ENCODE assay signal across 1 cellular context in the genomic region with DNA sequence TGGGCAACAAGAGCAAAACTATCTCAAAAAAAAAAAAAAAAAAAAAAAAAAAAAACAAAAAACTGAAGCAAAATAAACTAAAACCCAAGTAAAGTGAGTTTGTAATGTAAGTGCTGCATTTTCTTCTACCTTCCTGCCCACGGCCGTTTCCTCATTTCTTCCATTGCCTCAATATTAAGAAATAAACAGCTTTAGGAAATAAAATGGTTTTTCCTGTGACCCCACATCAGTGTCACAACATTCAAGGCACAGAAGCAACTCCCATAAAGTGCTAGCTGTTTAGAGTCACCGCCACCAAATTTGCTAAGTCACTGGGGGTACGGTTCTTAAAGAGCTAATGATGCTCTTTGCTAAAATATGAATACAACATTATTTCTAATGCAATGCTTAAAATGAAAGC.
TF ChIP-seq lines count a peak whose summit lies in the region.

No MANE protein-coding gene starts in this region.

TF ChIP-seq in GM23338, 12 proteins besides CTCF, POLR2A, EP300 and RAD21 (continued from another document):
- TF ChIP-seq, protein P1, sequence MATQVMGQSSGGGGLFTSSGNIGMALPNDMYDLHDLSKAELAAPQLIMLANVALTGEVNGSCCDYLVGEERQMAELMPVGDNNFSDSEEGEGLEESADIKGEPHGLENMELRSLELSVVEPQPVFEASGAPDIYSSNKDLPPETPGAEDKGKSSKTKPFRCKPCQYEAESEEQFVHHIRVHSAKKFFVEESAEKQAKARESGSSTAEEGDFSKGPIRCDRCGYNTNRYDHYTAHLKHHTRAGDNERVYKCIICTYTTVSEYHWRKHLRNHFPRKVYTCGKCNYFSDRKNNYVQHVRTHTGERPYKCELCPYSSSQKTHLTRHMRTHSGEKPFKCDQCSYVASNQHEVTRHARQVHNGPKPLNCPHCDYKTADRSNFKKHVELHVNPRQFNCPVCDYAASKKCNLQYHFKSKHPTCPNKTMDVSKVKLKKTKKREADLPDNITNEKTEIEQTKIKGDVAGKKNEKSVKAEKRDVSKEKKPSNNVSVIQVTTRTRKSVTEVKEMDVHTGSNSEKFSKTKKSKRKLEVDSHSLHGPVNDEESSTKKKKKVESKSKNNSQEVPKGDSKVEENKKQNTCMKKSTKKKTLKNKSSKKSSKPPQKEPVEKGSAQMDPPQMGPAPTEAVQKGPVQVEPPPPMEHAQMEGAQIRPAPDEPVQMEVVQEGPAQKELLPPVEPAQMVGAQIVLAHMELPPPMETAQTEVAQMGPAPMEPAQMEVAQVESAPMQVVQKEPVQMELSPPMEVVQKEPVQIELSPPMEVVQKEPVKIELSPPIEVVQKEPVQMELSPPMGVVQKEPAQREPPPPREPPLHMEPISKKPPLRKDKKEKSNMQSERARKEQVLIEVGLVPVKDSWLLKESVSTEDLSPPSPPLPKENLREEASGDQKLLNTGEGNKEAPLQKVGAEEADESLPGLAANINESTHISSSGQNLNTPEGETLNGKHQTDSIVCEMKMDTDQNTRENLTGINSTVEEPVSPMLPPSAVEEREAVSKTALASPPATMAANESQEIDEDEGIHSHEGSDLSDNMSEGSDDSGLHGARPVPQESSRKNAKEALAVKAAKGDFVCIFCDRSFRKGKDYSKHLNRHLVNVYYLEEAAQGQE (IDR thresholded peaks at IDR 0.05; ENCODE audit: unreplicated experiment), result no peak
- TF ChIP-seq, protein P2, sequence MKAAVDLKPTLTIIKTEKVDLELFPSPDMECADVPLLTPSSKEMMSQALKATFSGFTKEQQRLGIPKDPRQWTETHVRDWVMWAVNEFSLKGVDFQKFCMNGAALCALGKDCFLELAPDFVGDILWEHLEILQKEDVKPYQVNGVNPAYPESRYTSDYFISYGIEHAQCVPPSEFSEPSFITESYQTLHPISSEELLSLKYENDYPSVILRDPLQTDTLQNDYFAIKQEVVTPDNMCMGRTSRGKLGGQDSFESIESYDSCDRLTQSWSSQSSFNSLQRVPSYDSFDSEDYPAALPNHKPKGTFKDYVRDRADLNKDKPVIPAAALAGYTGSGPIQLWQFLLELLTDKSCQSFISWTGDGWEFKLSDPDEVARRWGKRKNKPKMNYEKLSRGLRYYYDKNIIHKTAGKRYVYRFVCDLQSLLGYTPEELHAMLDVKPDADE (IDR thresholded peaks at IDR 0.05), result no peak
- TF ChIP-seq ZNF114 (CRISPR knock-in tag; IDR thresholded peaks at IDR 0.05), result no peak
